ENCODE assay signal across 27 cellular contexts in the genomic region with DNA sequence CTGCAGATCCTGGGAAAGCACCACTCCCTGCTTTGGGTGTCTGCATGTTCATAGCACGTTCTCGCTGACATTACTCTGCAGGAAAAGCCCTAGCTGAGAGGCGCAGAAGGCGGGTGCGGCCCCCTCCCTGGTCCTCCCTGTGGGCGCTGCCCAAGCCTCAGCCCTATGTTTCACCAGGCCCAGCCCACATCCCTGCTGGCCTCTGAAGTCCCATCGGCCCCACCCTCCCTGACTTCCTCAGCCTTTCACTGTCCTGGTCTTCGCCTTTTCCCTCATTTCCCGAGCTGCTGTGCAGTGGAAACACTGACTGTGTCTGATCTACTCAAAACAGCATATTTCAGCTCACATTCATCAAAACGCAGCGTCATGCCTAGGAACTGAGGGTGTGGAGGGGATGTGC. TPM values are rescaled to one million over a fixed set of nuclear protein-coding genes. Genes with fewer than 3 reads are reported as not detected.
DNase-seq lines count a peak whose midpoint lies in the region; ATAC-seq and TF ChIP-seq lines count a peak whose summit lies in the region.
"Had no signal": no experiment of that assay in that cellular context is flagged by ENCODE, and none has a peak within 500 bp of the region (broad histone marks: within the 10 kb centered on the region; RNA-seq: fewer than 3 reads in every experiment).

No MANE protein-coding gene starts in this region.

- no peak overlapping the region for H3K27ac ChIP-seq in heart left ventricle
- H3K27ac ChIP-seq: ascending aorta, lower lobe of right lung, pancreas, PC-9 had no signal

- no peak for DNase-seq in heart left ventricle
- no peak for DNase-seq in Right ventricle myocardium inferior (ENCODE audit: missing footprints)
- DNase-seq in WTC11 (ENCODE audit: low spot score) = no peak
- DNase-seq in iPS-NIHi11 (ENCODE audit: low spot score) = peak; percentile 25
- DNase-seq in osteocyte (ENCODE audit: extremely low spot score, unreplicated experiment) = no peak
- no peak for DNase-seq in stimulated activated effector memory CD8-positive, alpha-beta T cell treated with anti-CD3 and anti-CD28 coated beads, Interleukin-12 subunit alpha, Interleukin-12 subunit beta, amount 100 ng/mL, for 72 hours (ENCODE audit: low spot score in 2 of 2)
- DNase-seq: activated effector memory CD4-positive, alpha-beta T cell treated with anti-CD3 and anti-CD28 coated beads, Interleukin-2, amount 50 U/mL, for 16 hours; activated naive CD8-positive, alpha-beta T cell treated with anti-CD3 and anti-CD28 coated beads for 36 hours; BE2C; CD8-positive, alpha-beta memory T cell; cortex of kidney; DMS153; Kasumi-1; lower lobe of right lung; mucosa of descending colon; MV-4-11; NCI-H510A; pancreas; PC-9; retina; SHP77; stimulated activated CD4-positive, alpha-beta T cell treated with anti-CD3 and anti-CD28 coated beads, Interleukin-2, amount 100 ng/mL, for 24 hours had no signal

- no peaks in the 10 kb centered on the region for H3K27me3 Mint-ChIP-seq in WTC11 (ENCODE audit: low read depth)
- peaks cover 5% of the 10 kb centered on the region for H3K27me3 Mint-ChIP-seq in osteocyte (ENCODE audit: unreplicated experiment)
- H3K27me3 Mint-ChIP-seq: activated naive CD8-positive, alpha-beta T cell treated with anti-CD3 and anti-CD28 coated beads for 36 hours had no signal

- no peak overlapping the region for H3K4me3 Mint-ChIP-seq in WTC11
- no peak overlapping the region for H3K4me3 Mint-ChIP-seq in osteocyte (ENCODE audit: unreplicated experiment)
- H3K4me3 Mint-ChIP-seq in stimulated activated effector memory CD8-positive, alpha-beta T cell treated with anti-CD3 and anti-CD28 coated beads, Interleukin-12 subunit alpha, Interleukin-12 subunit beta, amount 100 ng/mL, for 72 hours = no peak overlapping the region
- H3K4me3 Mint-ChIP-seq: activated naive CD8-positive, alpha-beta T cell treated with anti-CD3 and anti-CD28 coated beads for 36 hours; CD8-positive, alpha-beta memory T cell; nephron had no signal

- H3K27me3 ChIP-seq in heart left ventricle = peaks cover 0 to 8% (median 0%) of the 10 kb centered on the region in 9 donors
- H3K27me3 ChIP-seq: ascending aorta, BE2C, pancreas had no signal

- peaks cover 5% of the 10 kb centered on the region; the same call in 1 of the 2 replicates for H3K9me3 Mint-ChIP-seq in WTC11
- H3K9me3 Mint-ChIP-seq in osteocyte (ENCODE audit: unreplicated experiment) = no peaks in the 10 kb centered on the region
- H3K9me3 Mint-ChIP-seq in stimulated activated effector memory CD8-positive, alpha-beta T cell treated with anti-CD3 and anti-CD28 coated beads, Interleukin-12 subunit alpha, Interleukin-12 subunit beta, amount 100 ng/mL, for 72 hours = no peaks in the 10 kb centered on the region
- H3K9me3 Mint-ChIP-seq: activated naive CD8-positive, alpha-beta T cell treated with anti-CD3 and anti-CD28 coated beads for 36 hours had no signal

- TF ChIP-seq POLR2A in heart left ventricle (IDR thresholded peaks at IDR 0.05) = no peak
- no peak for TF ChIP-seq POLR2A in GM18505 (IDR thresholded peaks at IDR 0.05; ENCODE audit: borderline replicate concordance, extremely low read depth, insufficient read depth, insufficient read length)

- H3K4me3 ChIP-seq in heart left ventricle = no peak overlapping the region
- H3K4me3 ChIP-seq: ascending aorta, lower lobe of right lung, mucosa of descending colon, pancreas, PC-9, smooth muscle cell had no signal

- CTCF ChIA-PET in WTC11 (lab: Charles Lee) = interaction anchor here (2.1 kb wide), 1 partner anchor 63 kb away, joined by 5 read pairs; no protein-coding TSS in a partner anchor

- no peaks in the 10 kb centered on the region for H3K36me3 ChIP-seq in heart left ventricle
- H3K36me3 ChIP-seq: ascending aorta, BE2C, lower lobe of right lung, pancreas had no signal

- H3K4me1 Mint-ChIP-seq in WTC11 (peaks cover 2% of the 10 kb centered on the region; the same call in 1 of the 2 replicates), osteocyte (ENCODE audit: unreplicated experiment) (no peaks in the 10 kb centered on the region)
- H3K4me1 Mint-ChIP-seq in stimulated activated effector memory CD8-positive, alpha-beta T cell treated with anti-CD3 and anti-CD28 coated beads, Interleukin-12 subunit alpha, Interleukin-12 subunit beta, amount 100 ng/mL, for 72 hours = no peaks in the 10 kb centered on the region
- H3K4me1 Mint-ChIP-seq: activated naive CD8-positive, alpha-beta T cell treated with anti-CD3 and anti-CD28 coated beads for 36 hours; CD8-positive, alpha-beta memory T cell; nephron had no signal

- H3K27ac Mint-ChIP-seq in WTC11 = no peak overlapping the region
- no peak overlapping the region for H3K27ac Mint-ChIP-seq in osteocyte (ENCODE audit: unreplicated experiment)
- no peak overlapping the region for H3K27ac Mint-ChIP-seq in stimulated activated effector memory CD8-positive, alpha-beta T cell treated with anti-CD3 and anti-CD28 coated beads, Interleukin-12 subunit alpha, Interleukin-12 subunit beta, amount 100 ng/mL, for 72 hours
- H3K27ac Mint-ChIP-seq: activated naive CD8-positive, alpha-beta T cell treated with anti-CD3 and anti-CD28 coated beads for 36 hours; CD8-positive, alpha-beta memory T cell; nephron had no signal

- TF ChIP-seq CTCF in heart left ventricle (IDR thresholded peaks at IDR 0.05) (no peak), WTC11 (IDR thresholded peaks at IDR 0.05) (no peak), osteocyte (IDR thresholded peaks at IDR 0.05) (no peak)

- no peaks in the 10 kb centered on the region for H3K4me1 ChIP-seq in heart left ventricle
- H3K4me1 ChIP-seq: ascending aorta, BE2C, lower lobe of right lung, pancreas had no signal

- POLR2A ChIA-PET in WTC11 (lab: Charles Lee) = no interaction called here

- ATAC-seq in heart left ventricle (peak in 3 of 4 donors; percentile 22 to 53 (median 28)), Right ventricle myocardium inferior (no peak), WTC11 (0 out of 2 replicates have a peak, but pooled peaks have one; percentile 48), GM18867 (IDR thresholded peaks at IDR 0.05; ENCODE audit: unreplicated experiment) (no peak), GM18505 (IDR thresholded peaks at IDR 0.05; ENCODE audit: unreplicated experiment) (no peak)
- no peak for ATAC-seq in stimulated activated effector memory CD8-positive, alpha-beta T cell treated with anti-CD3 and anti-CD28 coated beads, Interleukin-12 subunit alpha, Interleukin-12 subunit beta, amount 100 ng/mL, for 72 hours
- ATAC-seq: lower lobe of right lung, mucosa of descending colon had no signal

- intact Hi-C loops in heart left ventricle (cut with DNase I) (no loop called here), Right ventricle myocardium inferior (cut with DNase I) (no loop called here)

- no peaks in the 10 kb centered on the region for H3K9me3 ChIP-seq in heart left ventricle
- H3K9me3 ChIP-seq: ascending aorta, BE2C, lower lobe of right lung, mucosa of descending colon, pancreas had no signal

- H3K36me3 Mint-ChIP-seq in WTC11 = no peaks in the 10 kb centered on the region
- no peaks in the 10 kb centered on the region for H3K36me3 Mint-ChIP-seq in osteocyte (ENCODE audit: unreplicated experiment)
- H3K36me3 Mint-ChIP-seq in stimulated activated effector memory CD8-positive, alpha-beta T cell treated with anti-CD3 and anti-CD28 coated beads, Interleukin-12 subunit alpha, Interleukin-12 subunit beta, amount 100 ng/mL, for 72 hours = no peaks in the 10 kb centered on the region
- H3K36me3 Mint-ChIP-seq: activated naive CD8-positive, alpha-beta T cell treated with anti-CD3 and anti-CD28 coated beads for 36 hours had no signal

- WGBS in heart left ventricle, 4 donors = 53 to 69% (median 62%) methylated on average over 11 of the region's 11 CpGs

TF ChIP-seq in WTC11, 78 proteins besides CTCF, POLR2A, EP300 and RAD21 (continues in another document):
- TF ChIP-seq, protein P1, sequence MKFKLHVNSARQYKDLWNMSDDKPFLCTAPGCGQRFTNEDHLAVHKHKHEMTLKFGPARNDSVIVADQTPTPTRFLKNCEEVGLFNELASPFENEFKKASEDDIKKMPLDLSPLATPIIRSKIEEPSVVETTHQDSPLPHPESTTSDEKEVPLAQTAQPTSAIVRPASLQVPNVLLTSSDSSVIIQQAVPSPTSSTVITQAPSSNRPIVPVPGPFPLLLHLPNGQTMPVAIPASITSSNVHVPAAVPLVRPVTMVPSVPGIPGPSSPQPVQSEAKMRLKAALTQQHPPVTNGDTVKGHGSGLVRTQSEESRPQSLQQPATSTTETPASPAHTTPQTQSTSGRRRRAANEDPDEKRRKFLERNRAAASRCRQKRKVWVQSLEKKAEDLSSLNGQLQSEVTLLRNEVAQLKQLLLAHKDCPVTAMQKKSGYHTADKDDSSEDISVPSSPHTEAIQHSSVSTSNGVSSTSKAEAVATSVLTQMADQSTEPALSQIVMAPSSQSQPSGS (CRISPR knock-in tag; IDR thresholded peaks at IDR 0.05; ENCODE audit: borderline replicate concordance, low read depth) = no peak
- TF ChIP-seq, protein P2, sequence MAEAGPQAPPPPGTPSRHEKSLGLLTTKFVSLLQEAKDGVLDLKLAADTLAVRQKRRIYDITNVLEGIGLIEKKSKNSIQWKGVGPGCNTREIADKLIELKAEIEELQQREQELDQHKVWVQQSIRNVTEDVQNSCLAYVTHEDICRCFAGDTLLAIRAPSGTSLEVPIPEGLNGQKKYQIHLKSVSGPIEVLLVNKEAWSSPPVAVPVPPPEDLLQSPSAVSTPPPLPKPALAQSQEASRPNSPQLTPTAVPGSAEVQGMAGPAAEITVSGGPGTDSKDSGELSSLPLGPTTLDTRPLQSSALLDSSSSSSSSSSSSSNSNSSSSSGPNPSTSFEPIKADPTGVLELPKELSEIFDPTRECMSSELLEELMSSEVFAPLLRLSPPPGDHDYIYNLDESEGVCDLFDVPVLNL (CRISPR knock-in tag; IDR thresholded peaks at IDR 0.05; ENCODE audit: borderline replicate concordance, low read depth) = no peak
- no peak for TF ChIP-seq NR1H2 (CRISPR knock-in tag; IDR thresholded peaks at IDR 0.05)

RNA-seq across cellular contexts. Expression of a gene that starts 36.3 kb away (rescaled TPM):
- total RNA-seq in heart left ventricle = 10 to 100 TPM; 23.2 to 43.1 (median 30.3) TPM
- 10 to 100 TPM in 1 of 2 donors, 1 to 10 TPM in 1; 7.4 to 18.4 TPM for polyA plus RNA-seq in heart left ventricle
- total RNA-seq in Right ventricle myocardium inferior = 28.3 TPM
- 10.9 to 11.0 TPM (median 11.0 TPM) in 3 replicates for total RNA-seq in WTC11 (2021)
- 36.8 and 36.9 TPM in 2 replicates for total RNA-seq in osteocyte

Comparison
In these comparisons a context has a peak if more than half of its experiments do, and no peak if none do; other contexts are left out.
1. ATAC-seq: peak in heart left ventricle (3 of 4) and WTC11 (single experiment); none in Right ventricle myocardium inferior (single experiment), GM18867 (single experiment), GM18505 (single experiment) and stimulated activated effector memory CD8-positive, alpha-beta T cell treated with anti-CD3 and anti-CD28 coated beads, Interleukin-12 subunit alpha, Interleukin-12 subunit beta, amount 100 ng/mL, for 72 hours (single experiment).